18 cellular contexts compared by ENCODE assay signal in genomic region chr1:201172336-201172735, GRCh38. TPM values are rescaled to one million over a fixed set of nuclear protein-coding genes. Genes with fewer than 3 reads are reported as not detected.
A peak's percentile ranks its signal among the peaks of the same experiment; 100 is the strongest.
DNase-seq lines count a peak whose midpoint lies in the region; ATAC-seq and TF ChIP-seq lines count a peak whose summit lies in the region.
"Had no signal": no experiment of that assay in that cellular context is flagged by ENCODE, and none has a peak within 500 bp of the region (broad histone marks: within the 10 kb centered on the region; RNA-seq: fewer than 3 reads in every experiment).

No MANE protein-coding gene starts in this region.

- H3K27me3 Mint-ChIP-seq in activated CD4-positive, alpha-beta T cell treated with anti-CD3 and anti-CD28 coated beads for 36 hours, result peaks cover 11% of the 10 kb centered on the region
- H3K27me3 Mint-ChIP-seq in mesothelial cell of epicardium (ENCODE audit: low read depth) (no peaks in the 10 kb centered on the region), GM23338 (ENCODE audit: insufficient read depth, low read depth, poor library complexity) (peaks cover 2% of the 10 kb centered on the region)

- no peak for DNase-seq in activated CD4-positive, alpha-beta T cell treated with anti-CD3 and anti-CD28 coated beads for 36 hours
- no peak for DNase-seq in activated CD4-positive, alpha-beta T cell treated with anti-CD3 and anti-CD28 coated beads, Interleukin-2, amount 50 U/mL, for 1 hour
- DNase-seq in WERI-Rb-1 (no peak), mesothelial cell of epicardium (ENCODE audit: low spot score in 2 of 2, unreplicated experiment in 2 of 2) (no peak), GM23338 (ENCODE audit: low spot score) (no peak), C1 segment of cervical spinal cord (lab: John Stamatoyannopoulos, UW) (no peak), DMS114 treated with DMSO at 0.1 percent for 48 hours (lab: John Stamatoyannopoulos, UW; ENCODE audit: unreplicated experiment) (no peak)
- DNase-seq: left cardiac atrium; NCI-H146; NCI-H446 treated with DMSO at 0.1 percent for 48 hours; posterior cingulate gyrus; stimulated activated naive B cell treated with anti-CD40 and anti-IgM and Interleukin-4, amounts not matched to agents 10 μg/mL and 1 μg/mL and 100 μg/mL, for 72 hours; tibial artery had no signal

- H3K4me3 Mint-ChIP-seq in activated CD4-positive, alpha-beta T cell treated with anti-CD3 and anti-CD28 coated beads for 36 hours, result peak overlapping the region; percentile 71
- H3K4me3 Mint-ChIP-seq in mesothelial cell of epicardium (peak overlapping the region; percentile 80), GM23338 (no peak overlapping the region; the same call in 2 of the 3 replicates)

- no peaks in the 10 kb centered on the region for H3K9me2 ChIP-seq in GM23338 (ENCODE audit: insufficient read depth)

- H3K27ac Mint-ChIP-seq in activated CD4-positive, alpha-beta T cell treated with anti-CD3 and anti-CD28 coated beads for 36 hours, result no peak overlapping the region
- H3K27ac Mint-ChIP-seq in mesothelial cell of epicardium (no peak overlapping the region), GM23338 (no peak overlapping the region)
- H3K27ac Mint-ChIP-seq: activated T-helper 2 cell treated with anti-CD3 and anti-CD28 coated beads, Interferon-gamma antibody, Interleukin-2, Interleukin-4, amounts not matched to agents 10 μg/mL and 5 μg/mL and 100 μg/mL, durations not matched to agents 14 hours and 24 hours and 36 hours had no signal

- no peaks in the 10 kb centered on the region for H3K36me3 Mint-ChIP-seq in activated CD4-positive, alpha-beta T cell treated with anti-CD3 and anti-CD28 coated beads for 36 hours (ENCODE audit: low read depth)
- no peaks in the 10 kb centered on the region for H3K36me3 Mint-ChIP-seq in mesothelial cell of epicardium
- H3K36me3 Mint-ChIP-seq in GM23338 (ENCODE audit: low read depth), result no peaks in the 10 kb centered on the region
- H3K36me3 Mint-ChIP-seq: stimulated activated naive B cell treated with anti-CD40 and anti-IgM and Interleukin-4, amounts not matched to agents 10 μg/mL and 1 μg/mL and 100 μg/mL, for 72 hours had no signal

- no peaks in the 10 kb centered on the region for H3K9me3 Mint-ChIP-seq in activated CD4-positive, alpha-beta T cell treated with anti-CD3 and anti-CD28 coated beads for 36 hours (ENCODE audit: low read depth)
- H3K9me3 Mint-ChIP-seq in mesothelial cell of epicardium (peaks cover 3% of the 10 kb centered on the region), GM23338 (no peaks in the 10 kb centered on the region)
- H3K9me3 Mint-ChIP-seq: activated T-helper 2 cell treated with anti-CD3 and anti-CD28 coated beads, Interferon-gamma antibody, Interleukin-2, Interleukin-4, amounts not matched to agents 10 μg/mL and 5 μg/mL and 100 μg/mL, durations not matched to agents 14 hours and 24 hours and 36 hours; stimulated activated naive B cell treated with anti-CD40 and anti-IgM and Interleukin-4, amounts not matched to agents 10 μg/mL and 1 μg/mL and 100 μg/mL, for 72 hours had no signal

- intact Hi-C loops in activated CD4-positive, alpha-beta T cell treated with anti-CD3 and anti-CD28 coated beads for 36 hours (cut with DNase I, micrococcal nuclease), result no loop called here

- H3K79me2 ChIP-seq in GM23338 (replicated peaks; ENCODE audit: insufficient read depth), result no peaks in the 10 kb centered on the region

- H3K4me2 ChIP-seq in GM23338, result no peak overlapping the region

- ATAC-seq in activated CD4-positive, alpha-beta T cell treated with anti-CD3 and anti-CD28 coated beads for 36 hours, result no peak
- ATAC-seq in GM23338, result no peak
- ATAC-seq: Right ventricle myocardium inferior; stimulated activated naive B cell treated with anti-CD40 and anti-IgM and Interleukin-4, amounts not matched to agents 10 μg/mL and 1 μg/mL and 100 μg/mL, for 72 hours had no signal

- POLR2A ChIA-PET in activated CD4-positive, alpha-beta T cell treated with anti-CD3 and anti-CD28 coated beads for 36 hours (lab: Charles Lee), result interaction anchor here (0.6 kb wide), 1 partner anchor 795 kb away, joined by 3 read pairs; no protein-coding TSS in a partner anchor

- H3K9ac ChIP-seq in skeletal muscle tissue (ENCODE audit: low read depth in 1 of 3, low read length in 3 of 3), result peak overlapping the region; percentile 34 to 88 (median 85)

- no peak for TF ChIP-seq CTCF in WERI-Rb-1 (IDR thresholded peaks at IDR 0.05; ENCODE audit: low read depth, low read length)
- TF ChIP-seq CTCF in mesothelial cell of epicardium (IDR thresholded peaks at IDR 0.05; ENCODE audit: unreplicated experiment), result no peak
- TF ChIP-seq CTCF in GM23338 (conservative IDR thresholded peaks at IDR 0.05; ENCODE audit: low read depth in 2 of 2), result no peak

- H3K27ac ChIP-seq in WERI-Rb-1 (peak overlapping the region; percentile 12; the same call in 1 of the 2 replicates), skeletal muscle tissue (ENCODE audit: low read depth, low read length) (peak overlapping the region; percentile 98), GM23338 (ENCODE audit: low read depth) (no peak overlapping the region)

- H3K27me3 ChIP-seq in WERI-Rb-1 (ENCODE audit: insufficient read depth, low read depth, severe bottlenecking), result no peaks in the 10 kb centered on the region
- no peaks in the 10 kb centered on the region for H3K27me3 ChIP-seq in skeletal muscle tissue (ENCODE audit: control insufficient read depth in 3 of 3, insufficient read depth in 3 of 3, low read length in 3 of 3)
- peaks cover 9% of the 10 kb centered on the region; the same call in 1 of the 2 replicates for H3K27me3 ChIP-seq in GM23338 (ENCODE audit: insufficient read depth)

- H3F3A ChIP-seq in GM23338 (replicated peaks; ENCODE audit: low read depth), result 0 out of 2 replicates have a peak, but pooled peaks cover 5% of the 10 kb centered on the region

- peaks cover 21% of the 10 kb centered on the region for H3K4me1 Mint-ChIP-seq in activated CD4-positive, alpha-beta T cell treated with anti-CD3 and anti-CD28 coated beads for 36 hours
- peaks cover 13% of the 10 kb centered on the region for H3K4me1 Mint-ChIP-seq in mesothelial cell of epicardium
- H3K4me1 Mint-ChIP-seq in GM23338, result peaks cover 24% of the 10 kb centered on the region

- H4K20me1 ChIP-seq in GM23338 (replicated peaks; ENCODE audit: insufficient read depth), result no peaks in the 10 kb centered on the region

- H3K4me1 ChIP-seq in skeletal muscle tissue (ENCODE audit: control insufficient read depth in 3 of 3, insufficient read depth in 3 of 3, low read length in 3 of 3), result peaks cover 47 to 51% (median 51%) of the 10 kb centered on the region in 3 donors
- H3K4me1 ChIP-seq in GM23338 (ENCODE audit: insufficient read depth), result peaks cover 22% of the 10 kb centered on the region

- H3K9me3 ChIP-seq in WERI-Rb-1 (ENCODE audit: severe bottlenecking), result no peaks in the 10 kb centered on the region
- no peaks in the 10 kb centered on the region for H3K9me3 ChIP-seq in skeletal muscle tissue (ENCODE audit: control insufficient read depth in 3 of 3, low read length in 3 of 3)
- H3K9me3 ChIP-seq: tibial artery had no signal

- CTCF ChIA-PET in activated CD4-positive, alpha-beta T cell treated with anti-CD3 and anti-CD28 coated beads for 36 hours (lab: Charles Lee), result interaction anchor here (0.7 to 3.3 kb wide), 3 partner anchors 18 to 306 kb away, joined by 5 to 34 read pairs (median 5); partner anchors contain the start of gene TMEM9

- no peak overlapping the region for H3K4me3 ChIP-seq in WERI-Rb-1 (ENCODE audit: low read depth, low read length)
- H3K4me3 ChIP-seq in skeletal muscle tissue (ENCODE audit: low read length in 3 of 3), result peak overlapping the region in 1 of 3 donors; percentile 18
- no peak overlapping the region; the same call in 1 of the 2 replicates for H3K4me3 ChIP-seq in GM23338

- no peak overlapping the region for H2AFZ ChIP-seq in GM23338

- no peaks in the 10 kb centered on the region for H3K36me3 ChIP-seq in WERI-Rb-1
- H3K36me3 ChIP-seq in skeletal muscle tissue (ENCODE audit: control insufficient read depth in 3 of 3, insufficient read depth in 3 of 3, low read length in 3 of 3), result no peaks in the 10 kb centered on the region
- H3K36me3 ChIP-seq in GM23338 (ENCODE audit: insufficient read depth), result no peaks in the 10 kb centered on the region
- H3K36me3 ChIP-seq: tibial artery had no signal

TF ChIP-seq in GM23338, 12 proteins besides CTCF, POLR2A, EP300 and RAD21 (continues in another document):
- TF ChIP-seq EZH2 (IDR thresholded peaks at IDR 0.05; ENCODE audit: low read depth, unreplicated experiment), result no peak
- no peak for TF ChIP-seq STAT1 (IDR thresholded peaks at IDR 0.05; ENCODE audit: unreplicated experiment)

RNA-seq across cellular contexts. Expression of gene TMEM9, which starts 18.1 kb away (rescaled TPM):
- 10 to 100 TPM; 15.7 to 27.2 TPM for total RNA-seq in activated CD4-positive, alpha-beta T cell treated with anti-CD3 and anti-CD28 coated beads for 36 hours
- total RNA-seq in mesothelial cell of epicardium, result 133 to 140 TPM (median 136 TPM) in 3 replicates
- 50.1 TPM for total RNA-seq in skeletal muscle tissue
- total RNA-seq in GM23338 (2014; rRNA removed; shearing (Covaris generic)), result 109 and 147 TPM in 2 replicates
- polyA plus RNA-seq in GM23338 (2016; fragmentation: Nextera tagmentation; extraction: Ambion mirVana), result 71.1 and 78.6 TPM in 2 replicates

RNA-seq across cellular contexts. Expression of gene IGFN1, which starts 18.3 kb away (rescaled TPM):
- total RNA-seq in activated CD4-positive, alpha-beta T cell treated with anti-CD3 and anti-CD28 coated beads for 36 hours, result not detected
- 0.93 to 1.6 TPM (median 1.0 TPM) in 3 replicates for total RNA-seq in mesothelial cell of epicardium
- total RNA-seq in skeletal muscle tissue, result 0.52 TPM
- total RNA-seq in GM23338 (2014; rRNA removed; shearing (Covaris generic)), result not detected in 2 replicates
- polyA plus RNA-seq in GM23338 (2016; fragmentation: Nextera tagmentation; extraction: Ambion mirVana), result not detected in 2 replicates
- total RNA-seq: activated CD8-positive, alpha-beta memory T cell treated with anti-CD3 and anti-CD28 coated beads for 36 hours; activated T-helper 2 cell treated with anti-CD3 and anti-CD28 coated beads, Interferon-gamma antibody, Interleukin-2, Interleukin-4, amounts not matched to agents 10 μg/mL and 5 μg/mL and 100 μg/mL, durations not matched to agents 14 hours and 24 hours and 36 hours; Right ventricle myocardium inferior had no signal
- polyA plus RNA-seq: CD14-positive monocyte had no signal

RNA-seq across cellular contexts. Expression of gene ASCL5, which starts 45.4 kb away (rescaled TPM):
- under 1 TPM in 1 of 2 experiments, not detected in 1; 0.09 TPM for total RNA-seq in activated CD4-positive, alpha-beta T cell treated with anti-CD3 and anti-CD28 coated beads for 36 hours
- total RNA-seq in mesothelial cell of epicardium, result not detected in 3 replicates
- total RNA-seq in skeletal muscle tissue, result not detected
- 0.54 TPM in 1 of 2 replicates, not detected in the other for total RNA-seq in GM23338 (2014; rRNA removed; shearing (Covaris generic))
- not detected in 2 replicates for polyA plus RNA-seq in GM23338 (2016; fragmentation: Nextera tagmentation; extraction: Ambion mirVana)
- total RNA-seq: activated CD8-positive, alpha-beta memory T cell treated with anti-CD3 and anti-CD28 coated beads for 36 hours; activated T-helper 2 cell treated with anti-CD3 and anti-CD28 coated beads, Interferon-gamma antibody, Interleukin-2, Interleukin-4, amounts not matched to agents 10 μg/mL and 5 μg/mL and 100 μg/mL, durations not matched to agents 14 hours and 24 hours and 36 hours; left cardiac atrium; Right ventricle myocardium inferior had no signal
- polyA plus RNA-seq: CD14-positive monocyte had no signal
